ENCODE assay signal across 8 cellular contexts in genomic region chr16:31507929-31508705, GRCh38. TPM values are rescaled to one million over a fixed set of nuclear protein-coding genes. Genes with fewer than 3 reads are reported as not detected.
A peak's percentile ranks its signal among the peaks of the same experiment; 100 is the strongest.
DNase-seq lines count a peak whose midpoint lies in the region; ATAC-seq and TF ChIP-seq lines count a peak whose summit lies in the region.

Gene RUSF1 (minus strand): TSS chr16:31508391. CDS start chr16:31508373, 18 bp downstream.

- TF ChIP-seq RAD21 in liver (IDR thresholded peaks at IDR 0.05) = peak in 1 of 2 donors; percentile 53

- H3K27me3 ChIP-seq in BJ (ENCODE audit: control insufficient read depth, insufficient read depth, low read length) (no peaks in the 10 kb centered on the region), liver (ENCODE audit: control insufficient read depth in 4 of 4, insufficient read depth in 4 of 4, low read length in 3 of 4) (no peaks in the 10 kb centered on the region)

- TF ChIP-seq CTCF in BJ (IDR thresholded peaks at IDR 0.05; ENCODE audit: insufficient read depth, low read depth, low read length) = no peak
- TF ChIP-seq CTCF in liver (IDR thresholded peaks at IDR 0.05; ENCODE audit: low read depth, low read length, missing input control) = no peak

- H3K36me3 ChIP-seq in BJ (ENCODE audit: control insufficient read depth, insufficient read depth, low read length) (no peaks in the 10 kb centered on the region; the same call in 1 of the 2 replicates), liver (ENCODE audit: control insufficient read depth in 4 of 4, insufficient read depth in 3 of 4, low read depth in 1 of 4, low read length in 3 of 4) (peaks cover 0 to 3% (median 0%) of the 10 kb centered on the region in 4 donors)

- peak; percentile 93 for ATAC-seq in HG03432 (IDR thresholded peaks at IDR 0.05; ENCODE audit: unreplicated experiment)

- peak; percentile 90 for TF ChIP-seq POLR2A in GM19193 (IDR thresholded peaks at IDR 0.05; ENCODE audit: extremely low read depth, insufficient read depth, insufficient read length)

- POLR2A ChIA-PET in BJ (lab: Charles Lee) = interaction anchor here (0.8 to 1.0 kb wide), 2 partner anchors 21 to 36 kb away, joined by 3 read pairs; partner anchors contain the start of gene TGFB1I1

- CTCF ChIA-PET in BJ (lab: Yijun Ruan, JAX) = interaction anchor here (0.7 to 1.1 kb wide), 3 partner anchors 11 to 201 kb away, joined by 3 read pairs; no protein-coding TSS in a partner anchor

- H3K27ac ChIP-seq in liver (ENCODE audit: low read depth in 1 of 2, low read length in 2 of 2) = peak within 1 kb of the TSS; percentile 74 to 88

- DNase-seq in BJ (ENCODE audit: low read depth) (peak; percentile 31), NCI-H526 (lab: John Stamatoyannopoulos, UW) (peak; percentile 49 to 90), dermis blood vessel endothelial cell (peak; percentile 92)
- peak; percentile 63 to 83 for DNase-seq in activated CD4-positive, alpha-beta T cell treated with anti-CD3 and anti-CD28 coated beads, Interleukin-2, amount 50 U/mL, for 24 hours (ENCODE audit: low read depth in 1 of 2, low spot score in 1 of 2)
- DNase-seq in stimulated activated CD4-positive, alpha-beta T cell treated with anti-CD3 and anti-CD28 coated beads, Interleukin-4, amount 100 ng/mL, for 1 hour = peak; percentile 87

- H3K4me3 ChIP-seq in BJ (ENCODE audit: low read depth, low read length) (peak within 1 kb of the TSS; percentile 84), liver (ENCODE audit: low read depth in 1 of 3, low read length in 3 of 3) (peak within 1 kb of the TSS; percentile 89 to 97 (median 90))

- peaks cover 7 to 53% (median 34%) of the 10 kb centered on the region in 4 donors for H3K4me1 ChIP-seq in liver (ENCODE audit: control insufficient read depth in 4 of 4, insufficient read depth in 4 of 4, low read length in 3 of 4)

- H3K9me3 ChIP-seq in liver (ENCODE audit: control insufficient read depth in 4 of 4, low read length in 3 of 4) = no peaks in the 10 kb centered on the region

- under 1% methylated on average over 65 of the region's 65 CpGs for WGBS in liver

- peak within 1 kb of the TSS; percentile 95 to 100 for H3K9ac ChIP-seq in liver (ENCODE audit: low read depth in 1 of 2, low read length in 2 of 2)

TF ChIP-seq in liver, 16 proteins besides CTCF, POLR2A, EP300 and RAD21:
- TF ChIP-seq GABPA (IDR thresholded peaks at IDR 0.05 in 1 of 2, conservative IDR thresholded peaks at IDR 0.05 in 1 of 2) = peak; percentile 29 to 92
- TF ChIP-seq, protein P1, sequence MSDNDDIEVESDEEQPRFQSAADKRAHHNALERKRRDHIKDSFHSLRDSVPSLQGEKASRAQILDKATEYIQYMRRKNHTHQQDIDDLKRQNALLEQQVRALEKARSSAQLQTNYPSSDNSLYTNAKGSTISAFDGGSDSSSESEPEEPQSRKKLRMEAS (IDR thresholded peaks at IDR 0.05) = no peak
- TF ChIP-seq SP1 (IDR thresholded peaks at IDR 0.05) = peak; percentile 36
- TF ChIP-seq TAF1 (conservative IDR thresholded peaks at IDR 0.05) = peak; percentile 55
- no peak for TF ChIP-seq FOXA2 (IDR thresholded peaks at IDR 0.05)
- no peak for TF ChIP-seq JUND (IDR thresholded peaks at IDR 0.05)
- peak; percentile 17 for TF ChIP-seq FOXA1 (IDR thresholded peaks at IDR 0.05)
- TF ChIP-seq HNF4G (IDR thresholded peaks at IDR 0.05) = no peak
- TF ChIP-seq, protein P2, sequence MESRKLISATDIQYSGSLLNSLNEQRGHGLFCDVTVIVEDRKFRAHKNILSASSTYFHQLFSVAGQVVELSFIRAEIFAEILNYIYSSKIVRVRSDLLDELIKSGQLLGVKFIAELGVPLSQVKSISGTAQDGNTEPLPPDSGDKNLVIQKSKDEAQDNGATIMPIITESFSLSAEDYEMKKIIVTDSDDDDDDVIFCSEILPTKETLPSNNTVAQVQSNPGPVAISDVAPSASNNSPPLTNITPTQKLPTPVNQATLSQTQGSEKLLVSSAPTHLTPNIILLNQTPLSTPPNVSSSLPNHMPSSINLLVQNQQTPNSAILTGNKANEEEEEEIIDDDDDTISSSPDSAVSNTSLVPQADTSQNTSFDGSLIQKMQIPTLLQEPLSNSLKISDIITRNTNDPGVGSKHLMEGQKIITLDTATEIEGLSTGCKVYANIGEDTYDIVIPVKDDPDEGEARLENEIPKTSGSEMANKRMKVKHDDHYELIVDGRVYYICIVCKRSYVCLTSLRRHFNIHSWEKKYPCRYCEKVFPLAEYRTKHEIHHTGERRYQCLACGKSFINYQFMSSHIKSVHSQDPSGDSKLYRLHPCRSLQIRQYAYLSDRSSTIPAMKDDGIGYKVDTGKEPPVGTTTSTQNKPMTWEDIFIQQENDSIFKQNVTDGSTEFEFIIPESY (IDR thresholded peaks at IDR 0.05) = peak; percentile 92
- TF ChIP-seq, protein P3, sequence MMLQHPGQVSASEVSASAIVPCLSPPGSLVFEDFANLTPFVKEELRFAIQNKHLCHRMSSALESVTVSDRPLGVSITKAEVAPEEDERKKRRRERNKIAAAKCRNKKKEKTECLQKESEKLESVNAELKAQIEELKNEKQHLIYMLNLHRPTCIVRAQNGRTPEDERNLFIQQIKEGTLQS (IDR thresholded peaks at IDR 0.05) = no peak
- peak; percentile 94 for TF ChIP-seq YY1 (IDR thresholded peaks at IDR 0.05)
- peak; percentile 84 for TF ChIP-seq REST (IDR thresholded peaks at IDR 0.05)
- TF ChIP-seq RXRA (IDR thresholded peaks at IDR 0.05) = peak; percentile 25 to 33
- TF ChIP-seq EGR1 (IDR thresholded peaks at IDR 0.05; ENCODE audit: low read depth in 2 of 2) = peak in 1 of 2 donors; percentile 52
- no peak for TF ChIP-seq NR2F2 (IDR thresholded peaks at IDR 0.05)
- TF ChIP-seq HNF4A (conservative IDR thresholded peaks at IDR 0.05) = peak in 1 of 2 donors; percentile 27

RNA-seq across cellular contexts. Expression of gene RUSF1, which starts in this region (rescaled TPM):
- polyA plus RNA-seq in BJ (2011; rRNA removed) (35.2 and 56.4 TPM in 2 replicates), liver (10 to 100 TPM; 21.8 to 51.7 TPM)
- 32.3 and 47.6 TPM in 2 replicates for polyA minus RNA-seq in BJ (2011; rRNA and poly(A)+ RNA removed)
- total RNA-seq in dermis blood vessel endothelial cell (39.3 and 65.6 TPM in 2 replicates), liver (10 to 100 TPM; 47.3 to 73.1 TPM)

Comparison
In these comparisons a context has a peak if more than half of its experiments do, and no peak if none do; other contexts are left out.
1. Peak in every context shown above with its lines: DNase-seq, ATAC-seq, H3K4me3 ChIP-seq and H3K27ac ChIP-seq.
2. DNase-seq: peak in every context shown above with its lines; median percentile 92 in dermis blood vessel endothelial cell; 87 in stimulated activated CD4-positive, alpha-beta T cell treated with anti-CD3 and anti-CD28 coated beads, Interleukin-4, amount 100 ng/mL, for 1 hour; 73 in activated CD4-positive, alpha-beta T cell treated with anti-CD3 and anti-CD28 coated beads, Interleukin-2, amount 50 U/mL, for 24 hours; 70 in NCI-H526; 31 in BJ.